16 cellular contexts compared by ENCODE assay signal in the genomic region with DNA sequence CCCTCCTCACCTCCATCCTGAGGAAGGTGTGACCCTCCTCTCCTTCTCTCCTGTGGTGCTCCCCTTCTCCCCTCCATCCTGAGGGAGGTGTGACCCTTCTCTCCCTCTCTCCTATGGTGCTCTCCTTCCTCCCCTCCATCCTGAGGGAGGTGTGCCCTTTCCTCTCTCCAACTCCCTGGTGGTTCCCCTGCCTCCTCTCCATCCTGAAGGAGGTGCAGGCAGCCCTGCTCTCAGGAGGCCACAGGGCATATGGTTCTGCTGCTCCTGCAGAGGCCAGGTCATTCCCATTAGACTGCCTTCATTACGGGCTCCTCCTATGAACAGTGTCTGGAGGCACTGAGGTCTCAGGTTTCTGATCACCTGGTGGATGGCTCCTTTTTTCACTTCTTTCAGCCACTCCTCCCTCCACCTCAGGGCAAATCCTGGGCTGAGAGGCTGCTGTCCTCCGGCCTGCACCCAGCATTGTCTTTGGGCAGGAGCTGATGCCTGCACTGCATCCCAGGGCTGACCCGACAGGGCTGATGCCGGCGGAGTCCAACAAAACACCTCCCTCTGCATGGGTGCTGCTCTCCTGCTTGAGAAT.
DNase-seq lines count a peak whose midpoint lies in the region; ATAC-seq, FAIRE-seq and TF ChIP-seq lines count a peak whose summit lies in the region.
"Had no signal": no experiment of that assay in that cellular context is flagged by ENCODE, and none has a peak within 500 bp of the region (broad histone marks: within the 10 kb centered on the region; RNA-seq: fewer than 3 reads in every experiment).

No MANE protein-coding gene starts in this region.

- no peak overlapping the region for H3K4me3 ChIP-seq in RWPE2 (ENCODE audit: severe bottlenecking)

- ATAC-seq in RWPE2 (ENCODE audit: low read depth): peak; percentile 73
- no peak for ATAC-seq in SK-N-SH treated with all-trans-retinoic acid at 6 μM for 48 hours

- H3K36me3 ChIP-seq in RWPE2 (ENCODE audit: low read depth): no peaks in the 10 kb centered on the region
- H3K36me3 ChIP-seq: BE2C had no signal

- DNase-seq in H4 (ENCODE audit: low spot score) (peak; percentile 1), NCI-H2107 treated with DMSO at 0.1 percent for 48 hours (lab: John Stamatoyannopoulos, UW; ENCODE audit: unreplicated experiment) (peak; percentile 61), RWPE2 (ENCODE audit: low spot score) (no peak), islet precursor cell (peak; percentile 83), GM12891 (ENCODE audit: insufficient read length, low spot score) (no peak), GM19239 (ENCODE audit: insufficient read length, low spot score) (no peak), NCI-H2171 treated with DMSO at 0.1 percent for 48 hours (lab: John Stamatoyannopoulos, UW) (no peak)
- DNase-seq: BE2C; CD4-positive, alpha-beta memory T cell; DND-41; GF-D8; NCI-H2171; NCI-H524 treated with DMSO at 0.1 percent for 48 hours; SW 1271 had no signal

- no peak overlapping the region for H3K27ac ChIP-seq in RWPE2 (ENCODE audit: poor library complexity, severe bottlenecking)

- FAIRE-seq in GM12891 (lab: Jason Lieb, UNC) (no peak), GM19239 (lab: Jason Lieb, UNC) (no peak)
- FAIRE-seq: HTR-8/SVneo had no signal

- no peaks in the 10 kb centered on the region for H3K27me3 ChIP-seq in RWPE2 (ENCODE audit: insufficient read depth, poor library complexity, severe bottlenecking)
- H3K27me3 ChIP-seq: BE2C had no signal

- no peaks in the 10 kb centered on the region for H3K4me1 ChIP-seq in RWPE2 (ENCODE audit: insufficient read depth, poor library complexity, severe bottlenecking)
- H3K4me1 ChIP-seq: BE2C had no signal

- no peak for TF ChIP-seq CTCF in RWPE2 (IDR thresholded peaks at IDR 0.05; ENCODE audit: poor library complexity, severe bottlenecking)

- TF ChIP-seq POLR2A in GM12891 (IDR thresholded peaks at IDR 0.05; ENCODE audit: low read depth, low read length): no peak

- H3K9me3 ChIP-seq in RWPE2 (ENCODE audit: severe bottlenecking): no peaks in the 10 kb centered on the region
- H3K9me3 ChIP-seq: BE2C had no signal

TF ChIP-seq in GM12891, 5 proteins besides CTCF, POLR2A, EP300 and RAD21:
- TF ChIP-seq POLR2AphosphoS5 (IDR thresholded peaks at IDR 0.05; ENCODE audit: low read depth, low read length) (no peak), PAX5 (IDR thresholded peaks at IDR 0.05; ENCODE audit: insufficient read depth, low read length, severe bottlenecking) (no peak), SPI1 (IDR thresholded peaks at IDR 0.05; ENCODE audit: low read depth, low read length) (no peak), TAF1 (IDR thresholded peaks at IDR 0.05; ENCODE audit: low read depth, low read length) (no peak), POU2F2 (IDR thresholded peaks at IDR 0.05; ENCODE audit: low read depth, low read length) (no peak)

TF ChIP-seq in SK-N-SH treated with all-trans-retinoic acid at 6 μM for 48 hours, 23 proteins besides CTCF, POLR2A, EP300 and RAD21:
- TF ChIP-seq ZFP30 (CRISPR knock-in tag; IDR thresholded peaks at IDR 0.05) (no peak), ARNTL (CRISPR knock-in tag; IDR thresholded peaks at IDR 0.05; ENCODE audit: borderline replicate concordance, low read depth) (no peak), TCF4 (CRISPR knock-in tag; IDR thresholded peaks at IDR 0.05; ENCODE audit: borderline replicate concordance) (no peak), ISL1 (CRISPR knock-in tag; IDR thresholded peaks at IDR 0.05) (no peak), ZNF8 (CRISPR knock-in tag; IDR thresholded peaks at IDR 0.05) (no peak), RARB (CRISPR knock-in tag; IDR thresholded peaks at IDR 0.05) (no peak), ZNF70 (CRISPR knock-in tag; IDR thresholded peaks at IDR 0.05) (no peak), SNAI2 (CRISPR knock-in tag; IDR thresholded peaks at IDR 0.05) (no peak), BACH2 (CRISPR knock-in tag; IDR thresholded peaks at IDR 0.05; ENCODE audit: borderline replicate concordance) (no peak)
- TF ChIP-seq, protein P1, sequence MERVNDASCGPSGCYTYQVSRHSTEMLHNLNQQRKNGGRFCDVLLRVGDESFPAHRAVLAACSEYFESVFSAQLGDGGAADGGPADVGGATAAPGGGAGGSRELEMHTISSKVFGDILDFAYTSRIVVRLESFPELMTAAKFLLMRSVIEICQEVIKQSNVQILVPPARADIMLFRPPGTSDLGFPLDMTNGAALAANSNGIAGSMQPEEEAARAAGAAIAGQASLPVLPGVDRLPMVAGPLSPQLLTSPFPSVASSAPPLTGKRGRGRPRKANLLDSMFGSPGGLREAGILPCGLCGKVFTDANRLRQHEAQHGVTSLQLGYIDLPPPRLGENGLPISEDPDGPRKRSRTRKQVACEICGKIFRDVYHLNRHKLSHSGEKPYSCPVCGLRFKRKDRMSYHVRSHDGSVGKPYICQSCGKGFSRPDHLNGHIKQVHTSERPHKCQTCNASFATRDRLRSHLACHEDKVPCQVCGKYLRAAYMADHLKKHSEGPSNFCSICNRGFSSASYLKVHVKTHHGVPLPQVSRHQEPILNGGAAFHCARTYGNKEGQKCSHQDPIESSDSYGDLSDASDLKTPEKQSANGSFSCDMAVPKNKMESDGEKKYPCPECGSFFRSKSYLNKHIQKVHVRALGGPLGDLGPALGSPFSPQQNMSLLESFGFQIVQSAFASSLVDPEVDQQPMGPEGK (CRISPR knock-in tag; IDR thresholded peaks at IDR 0.05; ENCODE audit: borderline replicate concordance): no peak
TF ChIP-seq in SK-N-SH treated with all-trans-retinoic acid at 6 μM for 48 hours: peak in this region for 0.

Comparison
In these comparisons a context has a peak if more than half of its experiments do, and no peak if none do; other contexts are left out.
1. DNase-seq: peak in H4 (single experiment), NCI-H2107 treated with DMSO at 0.1 percent for 48 hours (single experiment) and islet precursor cell (single experiment); none in RWPE2 (single experiment), GM12891 (single experiment), GM19239 (single experiment) and NCI-H2171 treated with DMSO at 0.1 percent for 48 hours (single experiment).